In the genomic region with DNA sequence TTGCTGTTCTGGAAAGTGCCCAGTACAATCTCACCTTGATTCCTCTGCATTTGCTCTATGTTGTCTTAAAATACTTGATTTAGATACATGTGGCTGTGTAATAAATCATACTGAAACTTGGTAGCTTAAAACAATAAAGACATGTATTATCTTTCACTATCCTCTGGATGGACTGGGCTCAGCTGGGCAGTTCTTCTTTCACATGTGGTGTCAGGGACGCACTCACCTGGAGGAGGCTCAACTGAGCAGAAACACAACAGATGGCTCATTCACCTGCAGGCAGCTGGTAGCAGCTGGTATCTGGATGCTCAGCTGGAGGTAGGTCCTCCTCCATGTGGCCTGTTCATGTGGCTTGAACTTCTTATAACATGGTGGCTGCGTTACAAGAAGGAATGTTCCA, we compare ENCODE assay signal across 29 cellular contexts.
"Had no signal": no experiment of that assay in that cellular context is flagged by ENCODE, and none has a peak within 500 bp of the region (broad histone marks: within the 10 kb centered on the region; RNA-seq: fewer than 3 reads in every experiment).

No MANE protein-coding gene starts in this region.

- H3K36me3 ChIP-seq: colonic mucosa, esophagus squamous epithelium, gastroesophageal sphincter, heart left ventricle, left lung, lower lobe of right lung had no signal

- H3K27ac ChIP-seq: colonic mucosa, epithelial cell of prostate, esophagus squamous epithelium, gastroesophageal sphincter, heart left ventricle, hepatocyte, left lung, lower lobe of right lung had no signal

- DNase-seq: colonic mucosa; cortex of kidney; effector CD8-positive, alpha-beta T cell; effector memory CD8-positive, alpha-beta T cell; endodermal cell; erythroblast; esophagus squamous epithelium; foreskin fibroblast; heart left ventricle; hypothalamus; immature natural killer cell; islet precursor cell; kidney; kidney glomerular epithelial cell; left colon; left lung; left ventricle myocardium superior; lower lobe of right lung; mesenchymal stem cell; mucosa of descending colon; naive B cell had no signal

- H3K4me3 ChIP-seq: colonic mucosa, esophagus squamous epithelium, gastroesophageal sphincter, heart left ventricle, hepatocyte, left lung, lower lobe of right lung, mucosa of descending colon had no signal

- H3K9me3 ChIP-seq: colonic mucosa, esophagus squamous epithelium, heart left ventricle, left lung, lower lobe of right lung, mucosa of descending colon had no signal

- H3K4me3 Mint-ChIP-seq: dendritic cell treated with granulocyte-macrophage colony-stimulating factor and Interleukin-4, amounts not matched to agents 40 ng/mL and 50 ng/mL, for 4 days; effector memory CD8-positive, alpha-beta T cell; endodermal cell; immature natural killer cell; mesothelial cell of epicardium; naive B cell had no signal

- H3K4me1 Mint-ChIP-seq: endodermal cell, immature natural killer cell, mesothelial cell of epicardium, naive B cell had no signal

- H3K27me3 Mint-ChIP-seq: dendritic cell treated with granulocyte-macrophage colony-stimulating factor and Interleukin-4, amounts not matched to agents 40 ng/mL and 50 ng/mL, for 4 days; effector memory CD8-positive, alpha-beta T cell; naive B cell had no signal

- H3K36me3 Mint-ChIP-seq: mesothelial cell of epicardium, naive B cell had no signal

- FAIRE-seq: endometrium, frontal cortex, kidney had no signal

- H3K79me2 ChIP-seq: hepatocyte had no signal

- H3K27me3 ChIP-seq: colonic mucosa, esophagus squamous epithelium, gastroesophageal sphincter, heart left ventricle, hepatocyte, left lung had no signal

- ATAC-seq: effector memory CD8-positive, alpha-beta T cell; esophagus mucosa; gastroesophageal sphincter; heart left ventricle; left colon; left lung; left ventricle myocardium superior; lower lobe of right lung; mucosa of descending colon had no signal

- H3K4me1 ChIP-seq: colonic mucosa, esophagus squamous epithelium, gastroesophageal sphincter, heart left ventricle, left lung, lower lobe of right lung had no signal

- H2AFZ ChIP-seq: hepatocyte had no signal

- H3K4me2 ChIP-seq: hepatocyte had no signal

- H3K27ac Mint-ChIP-seq: dendritic cell treated with granulocyte-macrophage colony-stimulating factor and Interleukin-4, amounts not matched to agents 40 ng/mL and 50 ng/mL, for 4 days; effector memory CD8-positive, alpha-beta T cell; endodermal cell; immature natural killer cell; mesothelial cell of epicardium; naive B cell had no signal
